ENCODE assay signal across 10 cellular contexts in the genomic region with DNA sequence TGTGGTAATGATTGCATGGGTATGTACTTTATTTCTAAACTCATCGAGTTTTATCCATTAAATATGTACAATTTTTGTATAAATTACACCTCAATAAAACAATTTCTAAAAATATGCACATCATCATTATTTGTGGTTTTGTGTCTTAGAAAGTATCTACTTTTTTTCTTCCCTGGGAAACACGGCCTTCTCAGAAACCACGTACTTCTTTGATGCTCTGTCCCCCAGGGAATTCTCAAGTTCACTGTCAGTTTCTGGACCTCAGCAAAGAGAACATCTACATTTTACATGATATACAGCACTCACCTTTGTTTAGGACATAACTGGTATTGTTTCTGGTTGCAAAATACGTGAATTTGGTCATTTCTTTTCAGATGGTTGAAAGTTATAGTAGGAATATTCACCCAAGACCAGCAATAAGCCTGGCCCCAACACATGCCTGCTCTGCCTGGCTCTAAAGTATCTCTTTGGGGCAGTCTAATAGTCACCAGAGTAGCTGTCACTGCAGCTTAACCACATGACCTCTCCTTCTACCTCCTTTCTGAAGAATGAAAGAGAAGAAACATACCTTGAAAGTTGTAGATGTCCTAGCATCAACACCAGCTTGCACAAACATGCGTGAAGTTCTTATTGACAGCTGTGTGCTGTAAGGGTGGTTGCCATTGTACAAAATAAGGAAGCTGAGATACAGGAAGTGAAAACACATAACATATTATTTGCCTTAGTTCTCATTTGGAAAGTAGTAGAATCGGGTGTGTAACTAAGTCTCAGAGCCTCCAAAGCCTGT.
A peak's percentile ranks its signal among the peaks of the same experiment; 100 is the strongest.
DNase-seq lines count a peak whose midpoint lies in the region; ATAC-seq and FAIRE-seq lines count a peak whose summit lies in the region.
"Had no signal": no experiment of that assay in that cellular context is flagged by ENCODE, and none has a peak within 500 bp of the region (broad histone marks: within the 10 kb centered on the region; RNA-seq: fewer than 3 reads in every experiment).

No MANE protein-coding gene starts in this region.

- DNase-seq in NCI-H1436 (lab: John Stamatoyannopoulos, UW) = no peak
- no peak for DNase-seq in amniotic stem cell (lab: John Stamatoyannopoulos, UW)
- DNase-seq in activated CD4-positive, alpha-beta T cell treated with anti-CD3 and anti-CD28 coated beads, Interleukin-2, amount 50 U/mL, for 4 hours = no peak
- no peak for DNase-seq in NCI-H82 (lab: John Stamatoyannopoulos, UW)
- DNase-seq: activated gamma-delta T cell had no signal

- FAIRE-seq in colon (lab: Jason Lieb, UNC) = peak; percentile 38
- FAIRE-seq: TTC549 had no signal

- peak; percentile 84 for ATAC-seq in GM19023 (IDR thresholded peaks at IDR 0.05; ENCODE audit: unreplicated experiment)
- ATAC-seq in HG02571 (IDR thresholded peaks at IDR 0.05; ENCODE audit: unreplicated experiment) = peak; percentile 78
- ATAC-seq in HG03439 (IDR thresholded peaks at IDR 0.05; ENCODE audit: unreplicated experiment) = peak; percentile 93
